ENCODE assay signal across 9 cellular contexts in the genomic region with DNA sequence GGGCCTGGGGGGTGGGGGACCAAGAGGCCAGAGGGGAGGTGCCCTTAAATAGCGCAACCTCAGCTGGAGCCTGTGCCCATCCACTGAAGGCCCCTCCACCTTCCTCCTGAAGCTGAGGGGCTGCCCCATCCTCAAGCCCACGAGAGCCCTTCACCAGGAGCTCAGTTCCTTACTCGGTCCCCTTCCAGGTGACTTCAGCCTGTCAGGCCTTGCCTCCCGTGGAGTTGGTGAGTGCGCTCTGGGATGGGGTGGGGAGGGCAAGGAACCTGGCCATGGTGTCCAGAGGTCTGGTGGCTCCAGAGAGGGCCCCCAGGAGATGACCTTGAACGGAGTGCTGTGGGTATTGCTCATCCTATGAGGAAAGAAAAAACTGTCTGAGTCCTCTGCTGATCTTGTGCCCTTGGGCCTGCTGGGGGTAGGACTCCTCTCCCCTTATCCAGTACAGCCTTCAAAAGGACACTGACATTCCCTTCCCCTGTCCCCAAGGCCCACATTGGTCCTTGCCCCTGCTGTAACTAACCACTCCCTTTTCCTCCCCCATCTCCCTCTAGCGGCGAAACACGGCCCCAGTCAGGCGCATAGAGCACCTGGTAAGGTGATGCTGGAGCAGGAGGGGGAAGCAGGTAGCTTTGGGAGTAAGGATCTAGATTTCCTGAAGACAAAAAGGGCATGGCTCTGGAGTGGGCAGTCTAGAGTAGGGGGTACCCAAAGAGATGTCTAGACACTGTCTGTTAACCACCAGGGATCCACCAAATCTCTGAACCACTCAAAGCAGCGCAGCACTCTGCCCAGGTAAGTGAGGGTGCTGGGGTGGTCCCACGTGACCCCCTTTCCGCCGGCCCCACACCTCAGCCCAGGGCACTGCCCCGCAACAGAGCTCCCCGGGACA. TPM values are rescaled to one million over a fixed set of nuclear protein-coding genes. Genes with fewer than 3 reads are reported as not detected.
DNase-seq lines count a peak whose midpoint lies in the region; TF ChIP-seq lines count a peak whose summit lies in the region.
"Had no signal": no experiment of that assay in that cellular context is flagged by ENCODE, and none has a peak within 500 bp of the region (broad histone marks: within the 10 kb centered on the region; RNA-seq: fewer than 3 reads in every experiment).

No MANE protein-coding gene starts in this region.

- TF ChIP-seq CTCF in GM13976 (IDR thresholded peaks at IDR 0.05; ENCODE audit: borderline replicate concordance, control extremely low read depth, extremely low read depth, insufficient read depth, missing control alignments) (peak; percentile 64), endodermal cell (conservative IDR thresholded peaks at IDR 0.05) (peak; percentile 96)

- H3K4me1 Mint-ChIP-seq in endodermal cell, result peaks cover 37% of the 10 kb centered on the region

- peak overlapping the region; percentile 82 for H3K4me3 Mint-ChIP-seq in endodermal cell

- in situ Hi-C loops in GM13976 (cut with MboI; ENCODE audit: low sequenced_read_pairs, unreplicated experiment), result no loop called here

- peaks cover 20% of the 10 kb centered on the region for H3K36me3 ChIP-seq in endodermal cell (ENCODE audit: control insufficient read depth, insufficient read depth, low read length)

- H3K27me3 ChIP-seq in endodermal cell (ENCODE audit: control insufficient read depth, insufficient read depth, low read length, poor library complexity, severe bottlenecking), result no peaks in the 10 kb centered on the region

- H3K27me3 Mint-ChIP-seq in endodermal cell (ENCODE audit: insufficient read depth), result peaks cover 15% of the 10 kb centered on the region

- H3K9me3 Mint-ChIP-seq in endodermal cell, result no peaks in the 10 kb centered on the region

- H3K36me3 Mint-ChIP-seq in endodermal cell (ENCODE audit: low read depth), result peaks cover 5% of the 10 kb centered on the region

- H3K4me3 ChIP-seq in endodermal cell (ENCODE audit: low read length), result peak overlapping the region; percentile 80

- no peak for DNase-seq in GM13976 (ENCODE audit: low spot score)
- peak; percentile 72 for DNase-seq in NCI-H2107 (lab: John Stamatoyannopoulos, UW)
- DNase-seq in activated CD8-positive, alpha-beta memory T cell treated with anti-CD3 and anti-CD28 coated beads for 1 hour (ENCODE audit: extremely low read depth in 1 of 2, low read depth in 1 of 2), result peak; percentile 15 to 36
- DNase-seq in endodermal cell, result peak; percentile 98
- DNase-seq in mesenteric fat pad (ENCODE audit: low spot score), result peak; percentile 89
- DNase-seq in stimulated activated naive CD4-positive, alpha-beta T cell (lab: John Stamatoyannopoulos, UW), result peak; percentile 33 to 63 (median 56)
- no peak for DNase-seq in GOT3 (lab: John Stamatoyannopoulos, UW)
- no peak for DNase-seq in cerebellar nuclear complex (lab: John Stamatoyannopoulos, UW)

- no peak overlapping the region for H3K27ac ChIP-seq in endodermal cell (ENCODE audit: low read depth, low read length)

- 38 to 60% methylated on average over 7 to 16 of the region's 16 CpGs for WGBS in endodermal cell (ENCODE audit: insufficient coverage in 1 of 2, insufficient read length in 1 of 2), 2 experiments

- peak overlapping the region; percentile 98 for H3K27ac Mint-ChIP-seq in endodermal cell

- peaks cover 25% of the 10 kb centered on the region for H3K4me1 ChIP-seq in endodermal cell (ENCODE audit: control insufficient read depth, insufficient read depth, low read length)

- H3K9me3 ChIP-seq in endodermal cell (ENCODE audit: control insufficient read depth, low read length), result no peaks in the 10 kb centered on the region

- H3K9ac ChIP-seq in endodermal cell (ENCODE audit: extremely low read depth, low read length, poor library complexity, severe bottlenecking), result peak overlapping the region; percentile 27

RNA-seq across cellular contexts. Expression of gene TNS2, which starts 3.6 kb away (rescaled TPM):
- total RNA-seq in endodermal cell (10 to 100 TPM; 10.2 to 12.6 TPM), mesenteric fat pad (210 TPM)
- polyA plus RNA-seq in endodermal cell (2013, experiment 1 of 2), result 9.5 TPM
- 9.6 TPM for polyA plus RNA-seq in endodermal cell (2013, experiment 2 of 2)

RNA-seq across cellular contexts. Expression of gene SPRYD3, which starts 25.7 kb away (rescaled TPM):
- total RNA-seq in endodermal cell, result 10 to 100 TPM; 13.0 to 18.4 TPM
- 6.8 TPM for polyA plus RNA-seq in endodermal cell (2013, experiment 1 of 2)
- 7.2 TPM for polyA plus RNA-seq in endodermal cell (2013, experiment 2 of 2)
- 46.2 TPM for total RNA-seq in mesenteric fat pad

RNA-seq across cellular contexts. Expression of gene IGFBP6, which starts 44.0 kb away (rescaled TPM):
- 10 to 100 TPM; 21.7 to 48.4 TPM for total RNA-seq in endodermal cell
- polyA plus RNA-seq in endodermal cell (2013, experiment 1 of 2), result 13.5 TPM
- 23.1 TPM for polyA plus RNA-seq in endodermal cell (2013, experiment 2 of 2)
- total RNA-seq in mesenteric fat pad, result 195 TPM

RNA-seq across cellular contexts. Expression of gene EIF4B, which starts 47.2 kb away (rescaled TPM):
- total RNA-seq in endodermal cell (100 to 1,000 TPM; 596 to 655 TPM), mesenteric fat pad (393 TPM)
- polyA plus RNA-seq in endodermal cell (2013, experiment 1 of 2), result 388 TPM
- 341 TPM for polyA plus RNA-seq in endodermal cell (2013, experiment 2 of 2)

RNA-seq across cellular contexts. Expression of gene SOAT2, which starts 49.8 kb away (rescaled TPM):
- under 1 TPM; 0.46 to 0.71 TPM for total RNA-seq in endodermal cell
- polyA plus RNA-seq in endodermal cell (2013, experiment 1 of 2), result 0.28 TPM
- polyA plus RNA-seq in endodermal cell (2013, experiment 2 of 2), result 0.21 TPM
- total RNA-seq in mesenteric fat pad, result not detected
- total RNA-seq: glomerular endothelial cell had no signal

Comparison
In these comparisons a context has a peak if more than half of its experiments do, and no peak if none do; other contexts are left out.
1. DNase-seq: peak in NCI-H2107 (single experiment), activated CD8-positive, alpha-beta memory T cell treated with anti-CD3 and anti-CD28 coated beads for 1 hour (2 of 2), endodermal cell (single experiment), mesenteric fat pad (single experiment) and stimulated activated naive CD4-positive, alpha-beta T cell (6 of 6); none in GM13976 (single experiment), GOT3 (single experiment) and cerebellar nuclear complex (0 of 2).
2. RNA of gene TNS2, which starts 3.6 kb away (total RNA-seq): 210 TPM in mesenteric fat pad (single experiment); 10.2 to 12.6 TPM in endodermal cell; every median in the first group is over 10 times any median in the second.